ENCODE assay signal across 21 cellular contexts in the genomic region with DNA sequence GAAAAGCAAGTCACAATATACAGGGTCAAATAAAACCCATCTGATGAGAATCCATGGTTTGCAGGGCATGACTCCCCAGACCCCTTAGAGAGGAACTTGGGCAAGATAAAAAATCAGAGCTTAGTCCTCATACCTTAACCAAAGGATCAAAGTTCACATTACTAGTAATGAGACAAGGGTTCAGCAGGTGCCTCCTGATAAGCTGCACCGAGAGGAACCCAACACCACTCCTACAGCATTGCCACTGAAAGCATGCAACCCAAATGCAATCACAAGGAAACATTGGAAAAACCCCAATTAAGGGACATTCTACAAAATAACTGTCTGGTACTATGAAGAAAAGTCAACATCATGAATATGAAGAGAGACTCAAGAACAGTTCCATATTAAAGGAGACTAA. TPM values are rescaled to one million over a fixed set of nuclear protein-coding genes. Genes with fewer than 3 reads are reported as not detected.
DNase-seq lines count a peak whose midpoint lies in the region; ATAC-seq and TF ChIP-seq lines count a peak whose summit lies in the region.
"Had no signal": no experiment of that assay in that cellular context is flagged by ENCODE, and none has a peak within 500 bp of the region (broad histone marks: within the 10 kb centered on the region; RNA-seq: fewer than 3 reads in every experiment).

No MANE protein-coding gene starts in this region.

- peaks cover 51% of the 10 kb centered on the region for H3K4me1 ChIP-seq in Caco-2
- no peaks in the 10 kb centered on the region for H3K4me1 ChIP-seq in HEK293 (ENCODE audit: control insufficient read depth, insufficient read depth, low read length)
- H3K4me1 ChIP-seq: BE2C; BLaER1 treated with 17β-estradiol and CSF1 and Interleukin-3, amounts not matched to agents 10 nM and 100 nM had no signal

- peak overlapping the region; percentile 46 for H3K4me3 Mint-ChIP-seq in Caco-2 (ENCODE audit: unreplicated experiment)
- H3K4me3 Mint-ChIP-seq: CD14-positive monocyte; CD4-positive, alpha-beta T cell; CD8-positive, alpha-beta memory T cell had no signal

- CTCF ChIA-PET in Caco-2 (lab: Charles Lee) (no interaction called here), HEK293 (lab: Yijun Ruan, JAX) (no interaction called here)

- peaks cover 45% of the 10 kb centered on the region for H3K4me1 Mint-ChIP-seq in Caco-2 (ENCODE audit: low read depth, unreplicated experiment)
- H3K4me1 Mint-ChIP-seq: CD14-positive monocyte had no signal

- no peak overlapping the region for H3K4me3 ChIP-seq in Caco-2 (ENCODE audit: low read depth, low read length)
- no peak overlapping the region for H3K4me3 ChIP-seq in HEK293 (ENCODE audit: low read depth, low read length)
- H3K4me3 ChIP-seq: A549; BLaER1 treated with 17β-estradiol and CSF1 and Interleukin-3, amounts not matched to agents 10 nM and 100 nM; GM12878; GM23248 had no signal

- peaks cover 10% of the 10 kb centered on the region for H3K9me3 ChIP-seq in Caco-2
- no peaks in the 10 kb centered on the region for H3K9me3 ChIP-seq in HEK293 (ENCODE audit: control insufficient read depth, insufficient read depth, low read depth, low read length)
- H3K9me3 ChIP-seq: A549, BE2C had no signal

- no peak overlapping the region for H3K27ac ChIP-seq in HEK293 (ENCODE audit: extremely low read depth, low read depth, low read length)
- H3K27ac ChIP-seq: A549; BLaER1 treated with 17β-estradiol and CSF1 and Interleukin-3, amounts not matched to agents 10 nM and 100 nM had no signal

- peaks cover 31% of the 10 kb centered on the region for H3K9me3 Mint-ChIP-seq in Caco-2 (ENCODE audit: unreplicated experiment)

- H3K36me3 ChIP-seq in Caco-2 (ENCODE audit: control insufficient read depth, insufficient read depth, low read length) (no peaks in the 10 kb centered on the region), HEK293 (ENCODE audit: control insufficient read depth in 2 of 2, insufficient read depth in 1 of 2, low read length in 2 of 2) (no peaks in the 10 kb centered on the region)
- H3K36me3 ChIP-seq: BE2C; BLaER1 treated with 17β-estradiol and CSF1 and Interleukin-3, amounts not matched to agents 10 nM and 100 nM had no signal

- TF ChIP-seq CTCF in Caco-2 (IDR thresholded peaks at IDR 0.05; ENCODE audit: insufficient read depth in 1 of 2, low read depth in 1 of 2, low read length in 1 of 2, severe bottlenecking in 1 of 2, unreplicated experiment in 1 of 2) (no peak), HEK293 (tag by site-specific recombination; IDR thresholded peaks at IDR 0.05) (no peak)

- intact Hi-C loops in Caco-2 (cut with micrococcal nuclease; ENCODE audit: unreplicated experiment) (loop anchor here (2.0 to 5.0 kb wide), 4 partner anchors 42 to 226 kb away; a partner anchor contains a TSS), Right ventricle myocardium superior (cut with DNase I) (no loop called here)

- no peaks in the 10 kb centered on the region for H3K27me3 Mint-ChIP-seq in Caco-2 (ENCODE audit: insufficient read depth, unreplicated experiment)
- H3K27me3 Mint-ChIP-seq: CD4-positive, alpha-beta T cell had no signal

- DNase-seq in Caco-2 (peak; percentile 71 to 74), left lobe of liver (ENCODE audit: low spot score) (no peak), Right ventricle myocardium superior (no peak), putamen (ENCODE audit: low spot score) (no peak)
- DNase-seq in NK-92 treated with Interleukin-12 subunit alpha and Interleukin-12 subunit beta, amount 100 ng/mL, for 24 hours (lab: John Stamatoyannopoulos, UW): no peak
- DNase-seq: 8988T; ACHN; AML-193; BE2C; CD4-positive, alpha-beta T cell; CD8-positive, alpha-beta memory T cell; DMS153; DND-41; H7 had no signal

- no TSS peak for BruUV-seq in Caco-2 (replicated peaks; lab: Mats Ljungman, UMichigan)

- H3K27me3 ChIP-seq in Caco-2 (replicated peaks; ENCODE audit: control insufficient read depth, insufficient read depth, low read length): no peaks in the 10 kb centered on the region
- H3K27me3 ChIP-seq: BLaER1 treated with 17β-estradiol and CSF1 and Interleukin-3, amounts not matched to agents 10 nM and 100 nM had no signal

- peaks cover 23% of the 10 kb centered on the region for H3K36me3 Mint-ChIP-seq in Caco-2 (ENCODE audit: insufficient read depth, unreplicated experiment)
- H3K36me3 Mint-ChIP-seq: CD14-positive monocyte; CD8-positive, alpha-beta memory T cell had no signal

- peak; percentile 44 for ATAC-seq in left lobe of liver
- no peak for ATAC-seq in Right ventricle myocardium superior (ENCODE audit: poor library complexity)
- ATAC-seq: A549, GM12878 had no signal

- H3K27ac Mint-ChIP-seq in Caco-2 (ENCODE audit: unreplicated experiment): peak overlapping the region; percentile 77
- H3K27ac Mint-ChIP-seq: CD14-positive monocyte; CD4-positive, alpha-beta T cell; CD8-positive, alpha-beta memory T cell had no signal

- POLR2A ChIA-PET in Caco-2 (lab: Charles Lee): interaction anchor here (0.6 to 0.7 kb wide), 3 partner anchors 57 to 91 kb away, joined by 3 read pairs; a partner anchor contains a TSS
- POLR2A ChIA-PET in HEK293 (lab: Yijun Ruan, JAX): no interaction called here

TF ChIP-seq in HEK293, 187 proteins besides CTCF, POLR2A, EP300 and RAD21:
- 0 out of 2 replicates have a peak, but pooled peaks have one; percentile 45 for TF ChIP-seq ZBTB48 (tag by site-specific recombination; IDR thresholded peaks at IDR 0.05)
- TF ChIP-seq, protein P1, sequence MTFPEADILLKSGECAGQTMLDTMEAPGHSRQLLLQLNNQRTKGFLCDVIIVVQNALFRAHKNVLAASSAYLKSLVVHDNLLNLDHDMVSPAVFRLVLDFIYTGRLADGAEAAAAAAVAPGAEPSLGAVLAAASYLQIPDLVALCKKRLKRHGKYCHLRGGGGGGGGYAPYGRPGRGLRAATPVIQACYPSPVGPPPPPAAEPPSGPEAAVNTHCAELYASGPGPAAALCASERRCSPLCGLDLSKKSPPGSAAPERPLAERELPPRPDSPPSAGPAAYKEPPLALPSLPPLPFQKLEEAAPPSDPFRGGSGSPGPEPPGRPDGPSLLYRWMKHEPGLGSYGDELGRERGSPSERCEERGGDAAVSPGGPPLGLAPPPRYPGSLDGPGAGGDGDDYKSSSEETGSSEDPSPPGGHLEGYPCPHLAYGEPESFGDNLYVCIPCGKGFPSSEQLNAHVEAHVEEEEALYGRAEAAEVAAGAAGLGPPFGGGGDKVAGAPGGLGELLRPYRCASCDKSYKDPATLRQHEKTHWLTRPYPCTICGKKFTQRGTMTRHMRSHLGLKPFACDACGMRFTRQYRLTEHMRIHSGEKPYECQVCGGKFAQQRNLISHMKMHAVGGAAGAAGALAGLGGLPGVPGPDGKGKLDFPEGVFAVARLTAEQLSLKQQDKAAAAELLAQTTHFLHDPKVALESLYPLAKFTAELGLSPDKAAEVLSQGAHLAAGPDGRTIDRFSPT (tag by site-specific recombination; IDR thresholded peaks at IDR 0.05): no peak

RNA-seq across cellular contexts. Expression of a gene that starts 29.7 kb away (rescaled TPM):
- not detected in 2 replicates for total RNA-seq in Caco-2 (2022)
- not detected for total RNA-seq in left lobe of liver
- not detected for total RNA-seq in Right ventricle myocardium superior
- total RNA-seq: CD4-positive, alpha-beta T cell; CD8-positive, alpha-beta memory T cell; GM12878; GM23248; H1; H7 had no signal

RNA-seq across cellular contexts. Expression of a gene that starts 58.9 kb away (rescaled TPM):
- total RNA-seq in Caco-2 (2022) (31.4 and 36.7 TPM in 2 replicates), left lobe of liver (1.3 TPM), Right ventricle myocardium superior (5.8 TPM)

Comparison
In these comparisons a context has a peak if more than half of its experiments do, and no peak if none do; other contexts are left out.
1. DNase-seq: peak in Caco-2 (2 of 2); none in left lobe of liver (single experiment), NK-92 treated with Interleukin-12 subunit alpha and Interleukin-12 subunit beta, amount 100 ng/mL, for 24 hours (single experiment), Right ventricle myocardium superior (single experiment) and putamen (single experiment).